Comparison of ENCODE assay signal across 25 cellular contexts in the genomic region with DNA sequence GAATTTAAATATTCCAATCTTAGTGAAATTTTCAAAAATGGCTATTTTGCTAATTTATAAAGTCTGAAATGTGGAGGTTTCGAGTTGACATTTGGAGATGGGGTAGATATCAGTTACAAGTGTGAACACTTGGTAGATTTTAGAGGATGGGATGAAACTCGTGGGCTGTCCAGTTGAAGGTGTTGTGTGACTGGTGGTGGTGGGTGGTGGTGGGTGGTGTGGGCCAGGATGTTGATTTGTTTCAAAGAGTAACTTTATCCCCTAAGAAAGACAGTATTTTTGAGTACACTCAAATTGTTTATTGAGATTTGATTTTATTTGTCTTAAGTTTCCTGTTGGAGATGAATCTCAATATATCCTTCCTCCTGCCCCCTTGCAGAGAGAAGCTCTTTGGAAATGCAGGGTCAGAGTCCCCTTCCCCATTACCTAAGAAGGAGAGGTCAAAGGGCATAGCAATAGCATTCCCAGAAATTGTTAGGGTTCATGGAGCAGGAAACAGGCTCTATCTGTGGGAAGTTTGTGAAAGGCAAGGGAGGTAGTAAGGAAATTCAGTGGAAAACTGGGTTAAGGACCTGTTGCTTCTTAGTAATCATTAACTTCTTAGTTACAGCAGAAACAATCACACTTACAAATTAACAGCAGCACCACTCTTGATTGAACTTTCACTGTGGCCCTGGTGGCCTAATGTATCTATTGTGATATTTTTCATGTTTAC.
DNase-seq lines count a peak whose midpoint lies in the region; ATAC-seq, FAIRE-seq and TF ChIP-seq lines count a peak whose summit lies in the region.
"Had no signal": no experiment of that assay in that cellular context is flagged by ENCODE, and none has a peak within 500 bp of the region (broad histone marks: within the 10 kb centered on the region; RNA-seq: fewer than 3 reads in every experiment).

No MANE protein-coding gene starts in this region.

- H3K9me3 ChIP-seq in duodenal mucosa (ENCODE audit: control insufficient read depth in 1 of 2, low read length in 2 of 2), result no peaks in the 10 kb centered on the region
- H3K9me3 ChIP-seq in HepG2 (ENCODE audit: low read length), result no peaks in the 10 kb centered on the region
- H3K9me3 ChIP-seq: left ventricle myocardium inferior, right atrium auricular region, SK-N-SH, upper lobe of left lung had no signal

- H3K4me3 ChIP-seq in GM23338 (no peak overlapping the region), duodenal mucosa (ENCODE audit: low read depth in 1 of 2, low read length in 2 of 2) (peak overlapping the region; percentile 10 to 13), HepG2 (replicated peaks in 1 of 3; ENCODE audit: insufficient read depth in 1 of 3, low read depth in 2 of 3, low read length in 3 of 3) (peak overlapping the region in 1 of 3 experiments; percentile 5; a peak in 1 of 6 replicates)
- H3K4me3 ChIP-seq: left ventricle myocardium inferior, right atrium auricular region, upper lobe of left lung had no signal

- no peak overlapping the region for H3K4me2 ChIP-seq in GM23338
- H3K4me2 ChIP-seq in HepG2 (ENCODE audit: low read depth, low read length), result peak overlapping the region; percentile 32; the same call in 1 of the 2 replicates
- H3K4me2 ChIP-seq: SK-N-SH had no signal

- H3K9me2 ChIP-seq in GM23338 (ENCODE audit: insufficient read depth), result no peaks in the 10 kb centered on the region
- H3K9me2 ChIP-seq: SK-N-SH had no signal

- H3K36me3 Mint-ChIP-seq in GM23338 (ENCODE audit: low read depth), result peaks cover 6% of the 10 kb centered on the region; the same call in 2 of the 3 replicates

- peaks cover 6% of the 10 kb centered on the region for H3K27me3 Mint-ChIP-seq in GM23338 (ENCODE audit: insufficient read depth, low read depth, poor library complexity)
- H3K27me3 Mint-ChIP-seq: stimulated activated naive CD8-positive, alpha-beta T cell treated with anti-CD3 and anti-CD28 coated beads, Interleukin-15, amount 100 ng/mL, for 72 hours had no signal

- in situ Hi-C loops in HepG2 (cut with HindIII; ENCODE audit: extremely low pct_ligation_motif_present, low pct_unique_long_range_greater_than_20kb), result no loop called here

- H3K9me3 Mint-ChIP-seq in GM23338, result no peaks in the 10 kb centered on the region; the same call in 2 of the 3 replicates
- H3K9me3 Mint-ChIP-seq: stimulated activated naive CD8-positive, alpha-beta T cell treated with anti-CD3 and anti-CD28 coated beads, Interleukin-15, amount 100 ng/mL, for 72 hours had no signal

- H3K9ac ChIP-seq in duodenal mucosa (ENCODE audit: low read depth in 1 of 2, low read length in 2 of 2) (peak overlapping the region in 1 of 2 donors; percentile 12), HepG2 (ENCODE audit: insufficient read depth, low read depth, low read length) (no peak overlapping the region)
- H3K9ac ChIP-seq: SK-N-SH had no signal

- TF ChIP-seq EP300 in HepG2 (IDR thresholded peaks at IDR 0.05; ENCODE audit: low read depth in 2 of 2, low read length in 2 of 2) (peak in 1 of 2 experiments; percentile 86; a peak in 2 of 4 replicates), HepG2 (CRISPR knock-in tag; IDR thresholded peaks at IDR 0.05; ENCODE audit: borderline replicate concordance) (peak; percentile 78)

- 0 out of 2 replicates have a peak, but pooled peaks cover 2% of the 10 kb centered on the region for H3F3A ChIP-seq in GM23338 (replicated peaks; ENCODE audit: low read depth)

- TF ChIP-seq POLR2A in HepG2 (IDR thresholded peaks at IDR 0.05; ENCODE audit: insufficient read depth in 1 of 2, low read depth in 2 of 2, low read length in 2 of 2), result no peak

- 60% methylated on average over 2 of the region's 2 CpGs for WGBS in HepG2 (ENCODE audit: low lambda C conversion rate)

- no peak for TF ChIP-seq RAD21 in HepG2 (CRISPR knock-in tag; IDR thresholded peaks at IDR 0.05)

- peaks cover 22% of the 10 kb centered on the region for H3K4me1 ChIP-seq in GM23338 (ENCODE audit: insufficient read depth)
- H3K4me1 ChIP-seq in duodenal mucosa (ENCODE audit: control insufficient read depth in 1 of 2, insufficient read depth in 2 of 2, low read length in 2 of 2), result peaks cover 30 to 37% of the 10 kb centered on the region in 2 donors
- peaks cover 90% of the 10 kb centered on the region for H3K4me1 ChIP-seq in HepG2 (ENCODE audit: insufficient read depth, low read length)

- POLR2A ChIA-PET in HepG2 (lab: Yijun Ruan, JAX), result interaction anchor here (1.0 to 1.5 kb wide), 2 partner anchors 10 to 45 kb away, joined by 5 read pairs; no protein-coding TSS in a partner anchor

- DNase-seq in GM23338 (ENCODE audit: low spot score), result no peak
- peak; percentile 62 for DNase-seq in HepG2 (ENCODE audit: low spot score)
- peak; percentile 97 for DNase-seq in renal cortical epithelial cell (ENCODE audit: low read depth)
- no peak for DNase-seq in inferior parietal cortex (ENCODE audit: extremely low spot score)
- no peak for DNase-seq in left ventricle myocardium superior
- DNase-seq in activated CD4-positive, alpha-beta T cell treated with anti-CD3 and anti-CD28 coated beads for 48 hours, result no peak
- DNase-seq: activated CD4-positive, alpha-beta T cell treated with anti-CD3 and anti-CD28 coated beads, Interleukin-2, amount 50 U/mL, for 4 hours; activated CD8-positive, alpha-beta memory T cell treated with anti-CD3 and anti-CD28 coated beads, Interleukin-2, amount 50 U/mL, for 48 hours; activated effector memory CD4-positive, alpha-beta T cell treated with anti-CD3 and anti-CD28 coated beads, Interleukin-2, amount 50 U/mL, for 16 hours; brain microvascular endothelial cell; C1 segment of cervical spinal cord; H7; Kasumi-1; left ventricle myocardium inferior; NCI-H1048; NCI-H187 treated with DMSO at 0.1 percent for 48 hours; NCI-H2227 treated with DMSO at 0.1 percent for 48 hours; NCI-H748 treated with DMSO at 0.1 percent for 48 hours; SK-N-SH; stimulated activated naive CD8-positive, alpha-beta T cell treated with anti-CD3 and anti-CD28 coated beads, Interleukin-15, amount 100 ng/mL, for 72 hours; upper lobe of left lung had no signal

- H3K27ac ChIP-seq in GM23338 (ENCODE audit: low read depth) (0 out of 2 replicates have a peak overlapping the region, but pooled peaks have one; percentile 52), duodenal mucosa (ENCODE audit: low read depth, low read length) (no peak overlapping the region), HepG2 (ENCODE audit: extremely low read length, insufficient read depth, low read length) (peak overlapping the region; percentile 62)
- H3K27ac ChIP-seq: brain microvascular endothelial cell, left ventricle myocardium inferior, right atrium auricular region, RWPE1 had no signal

- H3K4me3 Mint-ChIP-seq in GM23338, result no peak overlapping the region
- H3K4me3 Mint-ChIP-seq: stimulated activated naive CD8-positive, alpha-beta T cell treated with anti-CD3 and anti-CD28 coated beads, Interleukin-15, amount 100 ng/mL, for 72 hours had no signal

- H3K36me3 ChIP-seq in GM23338 (ENCODE audit: insufficient read depth) (no peaks in the 10 kb centered on the region), duodenal mucosa (ENCODE audit: control insufficient read depth in 1 of 2, insufficient read depth in 2 of 2, low read length in 2 of 2) (no peaks in the 10 kb centered on the region), HepG2 (replicated peaks in 1 of 2; ENCODE audit: control insufficient read depth in 1 of 2, insufficient read depth in 2 of 2, low read length in 2 of 2) (peaks cover 7 to 35% of the 10 kb centered on the region in 2 experiments)
- H3K36me3 ChIP-seq: brain microvascular endothelial cell, left ventricle myocardium inferior, right atrium auricular region, upper lobe of left lung had no signal

- intact Hi-C loops in HepG2 (cut with micrococcal nuclease; ENCODE audit: unreplicated experiment) (no loop called here), left ventricle myocardium superior (cut with micrococcal nuclease) (no loop called here)

- CTCF ChIA-PET in HepG2 (lab: Yijun Ruan, JAX; ENCODE audit: low intra/inter-chr PET ratio, low total read pairs), result no interaction called here

- H4K20me1 ChIP-seq in GM23338 (replicated peaks; ENCODE audit: insufficient read depth) (no peaks in the 10 kb centered on the region; the same call in none of the 2 replicates), HepG2 (ENCODE audit: insufficient read depth, low read length) (peaks cover 19% of the 10 kb centered on the region)

- H3K4me1 Mint-ChIP-seq in GM23338, result peaks cover 36% of the 10 kb centered on the region
- H3K4me1 Mint-ChIP-seq: stimulated activated naive CD8-positive, alpha-beta T cell treated with anti-CD3 and anti-CD28 coated beads, Interleukin-15, amount 100 ng/mL, for 72 hours had no signal

- peaks cover 42% of the 10 kb centered on the region for H3K79me2 ChIP-seq in GM23338 (replicated peaks; ENCODE audit: insufficient read depth)
- peaks cover 79% of the 10 kb centered on the region for H3K79me2 ChIP-seq in HepG2 (ENCODE audit: insufficient read depth, low read length)

- H2AFZ ChIP-seq in GM23338 (no peak overlapping the region), HepG2 (ENCODE audit: low read length) (no peak overlapping the region)

- no peak for ATAC-seq in GM23338
- ATAC-seq in HepG2, result peak; percentile 57
- ATAC-seq in left ventricle myocardium superior, result no peak
- no peak for ATAC-seq in HG02884 (IDR thresholded peaks at IDR 0.05; ENCODE audit: unreplicated experiment)
- ATAC-seq: stimulated activated naive CD8-positive, alpha-beta T cell treated with anti-CD3 and anti-CD28 coated beads, Interleukin-15, amount 100 ng/mL, for 72 hours had no signal

- BruUV-seq in HepG2 (replicated peaks; lab: Mats Ljungman, UMichigan), result no TSS peak

- no peaks in the 10 kb centered on the region for H3K27me3 ChIP-seq in GM23338 (ENCODE audit: insufficient read depth)
- H3K27me3 ChIP-seq in duodenal mucosa (ENCODE audit: control insufficient read depth in 1 of 2, insufficient read depth in 2 of 2, low read length in 2 of 2), result no peaks in the 10 kb centered on the region
- H3K27me3 ChIP-seq in HepG2 (ENCODE audit: control insufficient read depth in 1 of 2, insufficient read depth in 2 of 2, low read length in 2 of 2), result no peaks in the 10 kb centered on the region
- H3K27me3 ChIP-seq: brain microvascular endothelial cell, right atrium auricular region, upper lobe of left lung had no signal

- H3K27ac Mint-ChIP-seq in GM23338, result peak overlapping the region; percentile 17; the same call in 1 of the 2 replicates
- H3K27ac Mint-ChIP-seq: stimulated activated naive CD8-positive, alpha-beta T cell treated with anti-CD3 and anti-CD28 coated beads, Interleukin-15, amount 100 ng/mL, for 72 hours had no signal

- peak; percentile 93 for FAIRE-seq in HepG2 (lab: Jason Lieb, UNC)

- no peak for TF ChIP-seq CTCF in GM23338 (conservative IDR thresholded peaks at IDR 0.05; ENCODE audit: low read depth in 2 of 2)
- no peak for TF ChIP-seq CTCF in HepG2 (CRISPR knock-in tag; IDR thresholded peaks at IDR 0.05)

TF ChIP-seq in GM23338, 12 proteins besides CTCF, POLR2A, EP300 and RAD21 (continues in another document):
- TF ChIP-seq EZH2 (IDR thresholded peaks at IDR 0.05; ENCODE audit: low read depth, unreplicated experiment) (no peak), POLR2AphosphoS5 (IDR thresholded peaks at IDR 0.05; ENCODE audit: low read depth) (no peak), CREB1 (CRISPR knock-in tag; IDR thresholded peaks at IDR 0.05; ENCODE audit: low read depth) (no peak)

TF ChIP-seq in HepG2, 621 proteins besides CTCF, POLR2A, EP300 and RAD21 (continues in another document):
- peak; percentile 84; the same call in 1 of the 2 replicates for TF ChIP-seq GFI1 (CRISPR knock-in tag; IDR thresholded peaks at IDR 0.05; ENCODE audit: borderline replicate concordance)
- TF ChIP-seq NR2C2 (CRISPR knock-in tag; IDR thresholded peaks at IDR 0.05; ENCODE audit: borderline replicate concordance), result peak; percentile 93

Comparison
In these comparisons a context has a peak if more than half of its experiments do, and no peak if none do; other contexts are left out.
1. DNase-seq: peak in HepG2 (single experiment) and renal cortical epithelial cell (single experiment); none in GM23338 (single experiment), inferior parietal cortex (single experiment), left ventricle myocardium superior (single experiment) and activated CD4-positive, alpha-beta T cell treated with anti-CD3 and anti-CD28 coated beads for 48 hours (single experiment).